8 cellular contexts compared by ENCODE assay signal in genomic region chr13:61414686-61415664, GRCh38. TPM values are rescaled to one million over a fixed set of nuclear protein-coding genes. Genes with fewer than 3 reads are reported as not detected.
DNase-seq lines count a peak whose midpoint lies in the region; ATAC-seq and TF ChIP-seq lines count a peak whose summit lies in the region.

No MANE protein-coding gene starts in this region.

- H3K4me1 ChIP-seq in HAP-1 (no peaks in the 10 kb centered on the region; the same call in 1 of the 2 replicates), Peyer's patch (peaks cover 0 to 10% (median 0%) of the 10 kb centered on the region in 4 donors), foreskin keratinocyte (no peaks in the 10 kb centered on the region), neuronal stem cell (ENCODE audit: control insufficient read depth in 2 of 2, insufficient read depth in 1 of 2, low read depth in 1 of 2, low read length in 2 of 2) (peaks cover 7 to 10% of the 10 kb centered on the region in 2 donors)
- no peaks in the 10 kb centered on the region for H3K4me1 ChIP-seq in effector memory CD4-positive, alpha-beta T cell (ENCODE audit: control insufficient read depth, insufficient read depth, low read length, poor library complexity, severe bottlenecking)
- no peaks in the 10 kb centered on the region for H3K4me1 ChIP-seq in CD8-positive, alpha-beta memory T cell (ENCODE audit: insufficient read depth, low read length)

- no peaks in the 10 kb centered on the region for H3K36me3 ChIP-seq in HAP-1 (replicated peaks)
- H3K36me3 ChIP-seq in Peyer's patch = no peaks in the 10 kb centered on the region
- H3K36me3 ChIP-seq in neuronal stem cell (replicated peaks in 1 of 2; ENCODE audit: control insufficient read depth in 2 of 2, insufficient read depth in 2 of 2, low read length in 2 of 2) = peaks cover 0 to 2% of the 10 kb centered on the region in 2 donors
- no peaks in the 10 kb centered on the region for H3K36me3 ChIP-seq in effector memory CD4-positive, alpha-beta T cell (ENCODE audit: control insufficient read depth, insufficient read depth, low read length)
- H3K36me3 ChIP-seq in CD8-positive, alpha-beta memory T cell (ENCODE audit: insufficient read depth, low read length) = no peaks in the 10 kb centered on the region

- WGBS in neuronal stem cell (ENCODE audit: extremely low coverage in 2 of 2, insufficient read length in 2 of 2, insufficient replicate concordance in 1 of 2), 2 donors = no CpG with 5 or more reads among the region's 44 CpGs

- TF ChIP-seq POLR2A in Peyer's patch (IDR thresholded peaks at IDR 0.05) = peak in 1 of 2 donors; percentile 28

- H3K4me3 Mint-ChIP-seq in CD8-positive, alpha-beta memory T cell = no peak overlapping the region

- H2BK12ac ChIP-seq in neuronal stem cell (ENCODE audit: low read length) = no peak overlapping the region

- H3K79me1 ChIP-seq in neuronal stem cell (ENCODE audit: low read depth, low read length) = no peaks in the 10 kb centered on the region

- in situ Hi-C loops in HAP-1 (cut with MboI; ENCODE audit: low sequenced_read_pairs) = loop anchor here (25.0 kb wide), 1 partner anchor 753 kb away; no protein-coding TSS in a partner anchor

- DNase-seq in HAP-1 (ENCODE audit: low spot score in 2 of 2) (peak; percentile 85 to 91), Peyer's patch (peak in 2 of 3 donors; percentile 58 to 76), foreskin keratinocyte (peak; percentile 16 to 56), neuronal stem cell (ENCODE audit: low spot score) (peak; percentile 75)
- no peak for DNase-seq in effector memory CD4-positive, alpha-beta T cell
- no peak for DNase-seq in CD8-positive, alpha-beta memory T cell

- no peak overlapping the region for H3K18ac ChIP-seq in neuronal stem cell (ENCODE audit: low read length)

- no peak overlapping the region for H3K14ac ChIP-seq in neuronal stem cell (ENCODE audit: low read length)

- H2BK5ac ChIP-seq in neuronal stem cell (ENCODE audit: low read length) = no peak overlapping the region

- peak overlapping the region in 1 of 8 donors; percentile 63 for H3K27ac Mint-ChIP-seq in CD8-positive, alpha-beta memory T cell

- peak overlapping the region; percentile 93 for H2AFZ ChIP-seq in neuronal stem cell (ENCODE audit: low read length)

- CTCF ChIA-PET in CD8-positive, alpha-beta memory T cell (lab: Charles Lee) = no interaction called here

- no peak overlapping the region for H3K23ac ChIP-seq in neuronal stem cell (ENCODE audit: low read depth, low read length, poor library complexity)

- POLR2A ChIA-PET in CD8-positive, alpha-beta memory T cell (lab: Charles Lee) = no interaction called here

- H3K36me3 Mint-ChIP-seq in CD8-positive, alpha-beta memory T cell = no peaks in the 10 kb centered on the region

- no peak for TF ChIP-seq CTCF in Peyer's patch (IDR thresholded peaks at IDR 0.05)
- no peak for TF ChIP-seq CTCF in foreskin keratinocyte (conservative IDR thresholded peaks at IDR 0.05)

- no peak overlapping the region for H4K91ac ChIP-seq in neuronal stem cell (ENCODE audit: low read depth, low read length, poor library complexity)

- peak overlapping the region; percentile 79 for H3K4me2 ChIP-seq in neuronal stem cell (ENCODE audit: insufficient read depth, low read length, poor library complexity, severe bottlenecking)

- H3K27me3 ChIP-seq in HAP-1 (ENCODE audit: low read depth) (no peaks in the 10 kb centered on the region), Peyer's patch (no peaks in the 10 kb centered on the region), foreskin keratinocyte (peaks cover 49% of the 10 kb centered on the region), neuronal stem cell (ENCODE audit: control insufficient read depth in 3 of 3, insufficient read depth in 3 of 3, low read depth in 1 of 3, low read length in 3 of 3) (peaks cover 0 to 40% (median 35%) of the 10 kb centered on the region in 3 experiments)
- no peaks in the 10 kb centered on the region for H3K27me3 ChIP-seq in effector memory CD4-positive, alpha-beta T cell (replicated peaks; ENCODE audit: control insufficient read depth, insufficient read depth, low read length, poor library complexity, severe bottlenecking)
- no peaks in the 10 kb centered on the region for H3K27me3 ChIP-seq in CD8-positive, alpha-beta memory T cell (ENCODE audit: insufficient read depth, low read length, poor library complexity, severe bottlenecking)

- H3K4me3 ChIP-seq in HAP-1 = peak overlapping the region; percentile 39
- H3K4me3 ChIP-seq in Peyer's patch = peak overlapping the region in 2 of 4 donors; percentile 40 to 49
- H3K4me3 ChIP-seq in neuronal stem cell (ENCODE audit: low read length in 2 of 2) = peak overlapping the region; percentile 49 to 79
- no peak overlapping the region for H3K4me3 ChIP-seq in effector memory CD4-positive, alpha-beta T cell (ENCODE audit: insufficient read depth, low read depth, low read length, poor library complexity, severe bottlenecking)
- no peak overlapping the region for H3K4me3 ChIP-seq in CD8-positive, alpha-beta memory T cell (ENCODE audit: low read length)

- no peak overlapping the region for H3K9ac ChIP-seq in neuronal stem cell (ENCODE audit: low read depth, low read length, poor library complexity)

- H3K27ac ChIP-seq in Peyer's patch (no peak overlapping the region), foreskin keratinocyte (no peak overlapping the region), neuronal stem cell (replicated peaks; ENCODE audit: low read length) (no peak overlapping the region)
- no peak overlapping the region for H3K27ac ChIP-seq in effector memory CD4-positive, alpha-beta T cell (ENCODE audit: insufficient read depth, low read length, poor library complexity, severe bottlenecking)
- no peak overlapping the region for H3K27ac ChIP-seq in CD8-positive, alpha-beta memory T cell (ENCODE audit: low read depth, low read length)

- no peak overlapping the region for H2BK15ac ChIP-seq in neuronal stem cell (ENCODE audit: low read length)

- no peaks in the 10 kb centered on the region for H3K4me1 Mint-ChIP-seq in CD8-positive, alpha-beta memory T cell

- H3K4ac ChIP-seq in neuronal stem cell (ENCODE audit: low read length) = no peak overlapping the region

- H2AK5ac ChIP-seq in neuronal stem cell (ENCODE audit: low read depth, low read length) = no peak overlapping the region

- peak; percentile 92 for ATAC-seq in foreskin keratinocyte
- ATAC-seq in HG03108 (IDR thresholded peaks at IDR 0.05; ENCODE audit: unreplicated experiment) = no peak
- no peak for ATAC-seq in GM21737 (IDR thresholded peaks at IDR 0.05; ENCODE audit: unreplicated experiment)

- H3K27me3 Mint-ChIP-seq in CD8-positive, alpha-beta memory T cell = peaks cover 8 to 21% of the 10 kb centered on the region in 2 donors

- H3K9me3 ChIP-seq in HAP-1 (no peaks in the 10 kb centered on the region), Peyer's patch (no peaks in the 10 kb centered on the region), neuronal stem cell (replicated peaks in 1 of 2; ENCODE audit: control insufficient read depth in 2 of 2, insufficient read depth in 1 of 2, low read depth in 1 of 2, low read length in 2 of 2) (no peaks in the 10 kb centered on the region)
- H3K9me3 ChIP-seq in effector memory CD4-positive, alpha-beta T cell (ENCODE audit: control insufficient read depth, low read length) = no peaks in the 10 kb centered on the region
- H3K9me3 ChIP-seq in CD8-positive, alpha-beta memory T cell (ENCODE audit: low read length) = no peaks in the 10 kb centered on the region

- H4K8ac ChIP-seq in neuronal stem cell (ENCODE audit: low read depth, low read length) = no peak overlapping the region

- H2BK120ac ChIP-seq in neuronal stem cell (ENCODE audit: low read depth, low read length) = no peak overlapping the region

- peaks cover 0 to 28% (median 12%) of the 10 kb centered on the region in 5 donors for H3K9me3 Mint-ChIP-seq in CD8-positive, alpha-beta memory T cell

RNA-seq across cellular contexts. Expression of gene PCDH20, which starts 0.7 kb away (rescaled TPM):
- total RNA-seq in Peyer's patch = 1 to 10 TPM in 1 of 4 donors, under 1 TPM in 2, not detected in 1; 0.35 to 1.2 (median 0.80) TPM
- 0.03 TPM in 1 of 2 replicates, not detected in the other for total RNA-seq in foreskin keratinocyte
- polyA plus RNA-seq in foreskin keratinocyte = not detected in 2 replicates
- 0.10 TPM for polyA plus RNA-seq in neuronal stem cell (2013, experiment 1 of 2)
- 0.12 TPM for polyA plus RNA-seq in neuronal stem cell (2013, experiment 2 of 2)
- not detected for total RNA-seq in CD8-positive, alpha-beta memory T cell
- not detected for polyA plus RNA-seq in CD8-positive, alpha-beta memory T cell

Comparison
In these comparisons a context has a peak if more than half of its experiments do, and no peak if none do; other contexts are left out.
1. DNase-seq: peak in HAP-1 (2 of 2), Peyer's patch (2 of 3), foreskin keratinocyte (2 of 2) and neuronal stem cell (single experiment); none in effector memory CD4-positive, alpha-beta T cell (0 of 3) and CD8-positive, alpha-beta memory T cell (0 of 5).
2. H3K4me3 ChIP-seq: peak in HAP-1 (single experiment) and neuronal stem cell (2 of 2); none in effector memory CD4-positive, alpha-beta T cell (single experiment) and CD8-positive, alpha-beta memory T cell (single experiment).